In genomic region chr11:74988541-74989268, GRCh38 we compare ENCODE assay signal across 8 cellular contexts. TPM values are rescaled to one million over a fixed set of nuclear protein-coding genes. Genes with fewer than 3 reads are reported as not detected.
DNase-seq lines count a peak whose midpoint lies in the region; ATAC-seq and TF ChIP-seq lines count a peak whose summit lies in the region.

TSS of gene NEU3 (plus strand) at chr11:74988933. CDS start at chr11:74989061, 128 bp downstream.

- CTCF ChIA-PET in CD4-positive, alpha-beta T cell (lab: Charles Lee) = interaction anchor here (1.0 to 2.3 kb wide), 3 partner anchors 14 to 260 kb away, joined by 3 to 9 read pairs (median 4); no protein-coding TSS in a partner anchor
- CTCF ChIA-PET in activated CD4-positive, alpha-beta memory T cell treated with anti-CD3 and anti-CD28 coated beads, Interleukin-2, amount 10 ng/mL, durations not matched to agents 7 days and 5 days (lab: Charles Lee) = interaction anchor here (0.6 to 1.9 kb wide), 9 partner anchors 22 to 359 kb away, joined by 3 to 8 read pairs (median 3); no protein-coding TSS in a partner anchor

- peaks cover 38% of the 10 kb centered on the region for H3K4me1 Mint-ChIP-seq in CD4-positive, alpha-beta T cell (ENCODE audit: low read depth)
- peaks cover 32% of the 10 kb centered on the region for H3K4me1 Mint-ChIP-seq in activated CD4-positive, alpha-beta memory T cell treated with anti-CD3 and anti-CD28 coated beads, Interleukin-2, amount 10 ng/mL, durations not matched to agents 7 days and 5 days

- WGBS in ectodermal cell, 2 experiments = 1% methylated on average over 46 of the region's 46 CpGs

- H3K27ac ChIP-seq in CD4-positive, alpha-beta T cell (ENCODE audit: low read depth, low read length) = peak within 1 kb of the TSS; percentile 66
- H3K27ac ChIP-seq in ectodermal cell (ENCODE audit: insufficient read depth, low read depth, low read length, poor library complexity, severe bottlenecking) = no peak within 1 kb of the TSS

- no peaks in the 10 kb centered on the region for H3K9me3 ChIP-seq in CD4-positive, alpha-beta T cell (ENCODE audit: control insufficient read depth, low read length)
- no peaks in the 10 kb centered on the region for H3K9me3 ChIP-seq in ectodermal cell (ENCODE audit: control insufficient read depth, low read length)

- peak; percentile 71 to 84 (median 77) for DNase-seq in CD4-positive, alpha-beta T cell
- DNase-seq in NCI-H774 (lab: John Stamatoyannopoulos, UW) = peak; percentile 84
- DNase-seq in activated CD4-positive, alpha-beta memory T cell treated with anti-CD3 and anti-CD28 coated beads, Interleukin-2, amount 10 ng/mL, durations not matched to agents 7 days and 5 days = peak; percentile 88
- peak; percentile 79 to 80 for DNase-seq in lung microvascular endothelial cell (ENCODE audit: low read depth in 2 of 2)
- DNase-seq in stimulated activated CD4-positive, alpha-beta T cell treated with anti-CD3 and anti-CD28 coated beads, TNF-alpha, amount 100 ng/mL, for 48 hours (ENCODE audit: low read depth in 3 of 3) = peak; percentile 66 to 82 (median 70)

- H3K4me3 Mint-ChIP-seq in CD4-positive, alpha-beta T cell = peak within 1 kb of the TSS; percentile 93
- H3K4me3 Mint-ChIP-seq in activated CD4-positive, alpha-beta memory T cell treated with anti-CD3 and anti-CD28 coated beads, Interleukin-2, amount 10 ng/mL, durations not matched to agents 7 days and 5 days = peak within 1 kb of the TSS; percentile 92

- intact Hi-C loops in CD4-positive, alpha-beta T cell (cut with DNase I, micrococcal nuclease) = loop anchor here in 1 of 2 experiments (5.0 kb wide), 1 partner anchor 41 kb away; the partner anchor contains the start of genes SPCS2 and XRRA1

- peak within 1 kb of the TSS; percentile 79 for H3K27ac Mint-ChIP-seq in CD4-positive, alpha-beta T cell
- H3K27ac Mint-ChIP-seq in activated CD4-positive, alpha-beta memory T cell treated with anti-CD3 and anti-CD28 coated beads, Interleukin-2, amount 10 ng/mL, durations not matched to agents 7 days and 5 days = peak within 1 kb of the TSS; percentile 73

- H3K36me3 Mint-ChIP-seq in CD4-positive, alpha-beta T cell (ENCODE audit: low read depth) = peaks cover 7% of the 10 kb centered on the region
- peaks cover 5% of the 10 kb centered on the region for H3K36me3 Mint-ChIP-seq in activated CD4-positive, alpha-beta memory T cell treated with anti-CD3 and anti-CD28 coated beads, Interleukin-2, amount 10 ng/mL, durations not matched to agents 7 days and 5 days (ENCODE audit: low read depth)

- peak; percentile 98 for ATAC-seq in CD4-positive, alpha-beta T cell (ENCODE audit: poor library complexity)
- ATAC-seq in GM19397 (IDR thresholded peaks at IDR 0.05; ENCODE audit: unreplicated experiment) (peak; percentile 88), HG03571 (IDR thresholded peaks at IDR 0.05; ENCODE audit: unreplicated experiment) (peak; percentile 77)

- no peaks in the 10 kb centered on the region for H3K27me3 ChIP-seq in CD4-positive, alpha-beta T cell (ENCODE audit: control insufficient read depth, insufficient read depth, low read length)
- no peaks in the 10 kb centered on the region for H3K27me3 ChIP-seq in ectodermal cell (ENCODE audit: control insufficient read depth, insufficient read depth, low read length, poor library complexity, severe bottlenecking)

- H3K4me1 ChIP-seq in ectodermal cell (ENCODE audit: control insufficient read depth, insufficient read depth, low read length) = no peaks in the 10 kb centered on the region

- peak within 1 kb of the TSS; percentile 70 for H3K4me3 ChIP-seq in ectodermal cell (ENCODE audit: insufficient read depth, low read depth, low read length)

- no peak for TF ChIP-seq CTCF in CD4-positive, alpha-beta T cell (IDR thresholded peaks at IDR 0.05)

- no peaks in the 10 kb centered on the region for H3K36me3 ChIP-seq in ectodermal cell (ENCODE audit: control insufficient read depth, insufficient read depth, low read length)

- no peaks in the 10 kb centered on the region for H3K27me3 Mint-ChIP-seq in CD4-positive, alpha-beta T cell
- H3K27me3 Mint-ChIP-seq in activated CD4-positive, alpha-beta memory T cell treated with anti-CD3 and anti-CD28 coated beads, Interleukin-2, amount 10 ng/mL, durations not matched to agents 7 days and 5 days = no peaks in the 10 kb centered on the region

- POLR2A ChIA-PET in CD4-positive, alpha-beta T cell (lab: Charles Lee) = interaction anchor here (0.6 to 2.0 kb wide), 8 partner anchors 17 to 495 kb away, joined by 3 to 22 read pairs (median 3); partner anchors contain the start of genes LIPT2, RNF169, SPCS2 and XRRA1
- POLR2A ChIA-PET in activated CD4-positive, alpha-beta memory T cell treated with anti-CD3 and anti-CD28 coated beads, Interleukin-2, amount 10 ng/mL, durations not matched to agents 7 days and 5 days (lab: Charles Lee) = interaction anchor here (0.9 to 2.1 kb wide), 18 partner anchors 9 to 395 kb away, joined by 3 to 10 read pairs (median 5); partner anchors contain the start of genes SPCS2 and XRRA1

- no peaks in the 10 kb centered on the region for H3K9me3 Mint-ChIP-seq in CD4-positive, alpha-beta T cell
- H3K9me3 Mint-ChIP-seq in activated CD4-positive, alpha-beta memory T cell treated with anti-CD3 and anti-CD28 coated beads, Interleukin-2, amount 10 ng/mL, durations not matched to agents 7 days and 5 days = no peaks in the 10 kb centered on the region

RNA-seq across cellular contexts. Expression of gene NEU3, which starts in this region (rescaled TPM):
- total RNA-seq in CD4-positive, alpha-beta T cell = 10 to 100 TPM in 1 of 2 experiments, 1 to 10 TPM in 1; 9.7 to 10.6 TPM
- total RNA-seq in activated CD4-positive, alpha-beta memory T cell treated with anti-CD3 and anti-CD28 coated beads, Interleukin-2, amount 10 ng/mL, durations not matched to agents 7 days and 5 days = 10 to 100 TPM; 11.5 to 12.6 TPM
- polyA plus RNA-seq in ectodermal cell (2013, experiment 1 of 4) = 11.1 TPM
- polyA plus RNA-seq in ectodermal cell (2013, experiment 2 of 4) = 13.3 TPM
- polyA plus RNA-seq in ectodermal cell (2013, experiment 3 of 4) = 9.0 TPM
- 9.1 TPM for polyA plus RNA-seq in ectodermal cell (2013, experiment 4 of 4)
- 4.6 and 7.1 TPM in 2 replicates for total RNA-seq in lung microvascular endothelial cell
